14 cellular contexts compared by ENCODE assay signal in genomic region chr2:203582468-203582867, GRCh38. TPM values are rescaled to one million over a fixed set of nuclear protein-coding genes. Genes with fewer than 3 reads are reported as not detected.
DNase-seq lines count a peak whose midpoint lies in the region; ATAC-seq and TF ChIP-seq lines count a peak whose summit lies in the region.
"Had no signal": no experiment of that assay in that cellular context is flagged by ENCODE, and none has a peak within 500 bp of the region (broad histone marks: within the 10 kb centered on the region; RNA-seq: fewer than 3 reads in every experiment).

No MANE protein-coding gene starts in this region.

- H3K27ac Mint-ChIP-seq in activated CD4-positive, alpha-beta T cell treated with anti-CD3 and anti-CD28 coated beads, Interleukin-2, amount 10 ng/mL, durations not matched to agents 24 days and 14 days: no peak overlapping the region
- H3K27ac Mint-ChIP-seq: activated T-helper 1 cell treated with anti-CD3 and anti-CD28 coated beads, Interleukin-12 subunit alpha, Interleukin-12 subunit beta, Interleukin-2, Interleukin-4 antibody, amounts not matched to agents 30 ng/mL and 10 ng/mL and 1 ng/mL, durations not matched to agents 14 hours and 24 hours and 36 hours; type B pancreatic cell had no signal

- 29 to 39% methylated on average over 3 of the region's 3 CpGs for WGBS in esophagus squamous epithelium, 2 donors

- H3K9me3 ChIP-seq in esophagus squamous epithelium: no peaks in the 10 kb centered on the region
- no peaks in the 10 kb centered on the region for H3K9me3 ChIP-seq in tibial artery

- no peak overlapping the region for H3K4me3 Mint-ChIP-seq in activated CD4-positive, alpha-beta T cell treated with anti-CD3 and anti-CD28 coated beads, Interleukin-2, amount 10 ng/mL, durations not matched to agents 24 days and 14 days
- H3K4me3 Mint-ChIP-seq: activated T-helper 1 cell treated with anti-CD3 and anti-CD28 coated beads, Interleukin-12 subunit alpha, Interleukin-12 subunit beta, Interleukin-2, Interleukin-4 antibody, amounts not matched to agents 30 ng/mL and 10 ng/mL and 1 ng/mL, durations not matched to agents 14 hours and 24 hours and 36 hours; brain; type B pancreatic cell had no signal

- peaks cover 3% of the 10 kb centered on the region for H3K9me3 Mint-ChIP-seq in activated CD4-positive, alpha-beta T cell treated with anti-CD3 and anti-CD28 coated beads, Interleukin-2, amount 10 ng/mL, durations not matched to agents 24 days and 14 days
- H3K9me3 Mint-ChIP-seq: activated T-helper 1 cell treated with anti-CD3 and anti-CD28 coated beads, Interleukin-12 subunit alpha, Interleukin-12 subunit beta, Interleukin-2, Interleukin-4 antibody, amounts not matched to agents 30 ng/mL and 10 ng/mL and 1 ng/mL, durations not matched to agents 14 hours and 24 hours and 36 hours; type B pancreatic cell had no signal

- TF ChIP-seq CTCF in esophagus squamous epithelium (IDR thresholded peaks at IDR 0.05) (no peak), tibial artery (IDR thresholded peaks at IDR 0.05) (no peak), GM13976 (IDR thresholded peaks at IDR 0.05; ENCODE audit: borderline replicate concordance, control extremely low read depth, extremely low read depth, insufficient read depth, missing control alignments) (no peak)

- peak; percentile 4 for DNase-seq in DMS 273 (lab: John Stamatoyannopoulos, UW; ENCODE audit: unreplicated experiment)
- DNase-seq in DMS 273 treated with DMSO at 0.1 percent for 48 hours (lab: John Stamatoyannopoulos, UW): no peak
- no peak for DNase-seq in esophagus squamous epithelium (lab: John Stamatoyannopoulos, UW)
- peak; percentile 43 to 51 for DNase-seq in lung microvascular endothelial cell (ENCODE audit: low read depth in 2 of 2)
- no peak for DNase-seq in tibial artery
- no peak for DNase-seq in activated CD4-positive, alpha-beta T cell treated with anti-CD3 and anti-CD28 coated beads, Interleukin-2, amount 10 ng/mL, durations not matched to agents 24 days and 14 days
- no peak for DNase-seq in GM13976 (ENCODE audit: low spot score)
- DNase-seq: 8988T, NCI-H187 treated with DMSO at 0.1 percent for 48 hours had no signal

- no peaks in the 10 kb centered on the region for H3K27me3 ChIP-seq in esophagus squamous epithelium
- no peaks in the 10 kb centered on the region for H3K27me3 ChIP-seq in tibial artery

- in situ Hi-C loops in GM13976 (cut with MboI; ENCODE audit: low sequenced_read_pairs, unreplicated experiment): no loop called here

- H3K36me3 Mint-ChIP-seq in activated CD4-positive, alpha-beta T cell treated with anti-CD3 and anti-CD28 coated beads, Interleukin-2, amount 10 ng/mL, durations not matched to agents 24 days and 14 days (ENCODE audit: low read depth): no peaks in the 10 kb centered on the region
- H3K36me3 Mint-ChIP-seq: brain, type B pancreatic cell had no signal

- peaks cover 43% of the 10 kb centered on the region for H3K27me3 Mint-ChIP-seq in activated CD4-positive, alpha-beta T cell treated with anti-CD3 and anti-CD28 coated beads, Interleukin-2, amount 10 ng/mL, durations not matched to agents 24 days and 14 days
- H3K27me3 Mint-ChIP-seq: brain, type B pancreatic cell had no signal

- H3K27ac ChIP-seq in esophagus squamous epithelium (peak overlapping the region; percentile 56 to 89 (median 87)), tibial artery (peak overlapping the region; percentile 69 to 76)

- no peak for TF ChIP-seq POLR2A in esophagus squamous epithelium (IDR thresholded peaks at IDR 0.05)

- no peaks in the 10 kb centered on the region for H3K36me3 ChIP-seq in esophagus squamous epithelium
- H3K36me3 ChIP-seq in tibial artery: no peaks in the 10 kb centered on the region

- ATAC-seq in HG02642 (IDR thresholded peaks at IDR 0.05; ENCODE audit: poor library complexity, unreplicated experiment): no peak
- ATAC-seq: K562 had no signal

- H3K4me3 ChIP-seq in esophagus squamous epithelium: no peak overlapping the region
- peak overlapping the region in 1 of 2 donors; percentile 10 for H3K4me3 ChIP-seq in tibial artery
- H3K4me3 ChIP-seq: K562 had no signal

- intact Hi-C loops in esophagus squamous epithelium (cut with DNase I) (no loop called here), tibial artery (cut with DNase I; ENCODE audit: low total_unique reads) (loop anchor here (5.0 to 10.0 kb wide), 2 partner anchors 45 to 102 kb away; partner anchors contain the start of gene RAPH1)
- intact Hi-C loops in activated CD4-positive, alpha-beta T cell treated with anti-CD3 and anti-CD28 coated beads, Interleukin-2, amount 10 ng/mL, durations not matched to agents 24 days and 14 days (cut with micrococcal nuclease): loop anchor here (5.0 kb wide), 1 partner anchor 70 kb away; no protein-coding TSS in a partner anchor

- H3K4me1 Mint-ChIP-seq in activated CD4-positive, alpha-beta T cell treated with anti-CD3 and anti-CD28 coated beads, Interleukin-2, amount 10 ng/mL, durations not matched to agents 24 days and 14 days: peaks cover 28% of the 10 kb centered on the region

- H3K4me1 ChIP-seq in esophagus squamous epithelium (peaks cover 25 to 100% (median 55%) of the 10 kb centered on the region in 3 donors), tibial artery (peaks cover 3 to 74% (median 54%) of the 10 kb centered on the region in 4 donors)

RNA-seq across cellular contexts. Expression of gene RAPH1, which starts 47.4 kb away (rescaled TPM):
- total RNA-seq in esophagus squamous epithelium (100 to 1,000 TPM in 1 of 4 donors, 10 to 100 TPM in 3; 10.6 to 105 (median 26.0) TPM), lung microvascular endothelial cell (17.3 and 24.6 TPM in 2 replicates)
- 6.0 and 6.1 TPM in 2 replicates for total RNA-seq in activated CD4-positive, alpha-beta T cell treated with anti-CD3 and anti-CD28 coated beads, Interleukin-2, amount 10 ng/mL, durations not matched to agents 24 days and 14 days

Comparison
In these comparisons a context has a peak if more than half of its experiments do, and no peak if none do; other contexts are left out.
1. DNase-seq: peak in DMS 273 (single experiment) and lung microvascular endothelial cell (2 of 2); none in DMS 273 treated with DMSO at 0.1 percent for 48 hours (single experiment), esophagus squamous epithelium (single experiment), tibial artery (0 of 2), activated CD4-positive, alpha-beta T cell treated with anti-CD3 and anti-CD28 coated beads, Interleukin-2, amount 10 ng/mL, durations not matched to agents 24 days and 14 days (single experiment) and GM13976 (single experiment).